Comparison of ENCODE assay signal across 19 cellular contexts in genomic region chr1:184567016-184567415, GRCh38.
DNase-seq lines count a peak whose midpoint lies in the region; ATAC-seq and TF ChIP-seq lines count a peak whose summit lies in the region.
"Had no signal": no experiment of that assay in that cellular context is flagged by ENCODE, and none has a peak within 500 bp of the region (broad histone marks: within the 10 kb centered on the region; RNA-seq: fewer than 3 reads in every experiment).

No MANE protein-coding gene starts in this region.

- no peak overlapping the region for H3K4me3 ChIP-seq in BLaER1

- no peaks in the 10 kb centered on the region for H3K27me3 ChIP-seq in BLaER1

- DNase-seq in HFFc6, result peak; percentile 20
- peak; percentile 57 for DNase-seq in RPMI7951 (ENCODE audit: low read depth)
- peak; percentile 6 for DNase-seq in kidney tubule cell (ENCODE audit: low spot score)
- no peak for DNase-seq in activated T-cell treated with anti-CD3 and anti-CD28 coated beads, Interleukin-2, amount 50 U/mL, for 72 hours
- no peak for DNase-seq in superior temporal gyrus (ENCODE audit: extremely low spot score)
- DNase-seq in stimulated activated effector memory CD8-positive, alpha-beta T cell treated with anti-CD3 and anti-CD28 coated beads, Interleukin-12 subunit alpha, Interleukin-12 subunit beta, amount 100 ng/mL, for 72 hours (ENCODE audit: low spot score in 2 of 2), result no peak
- DNase-seq: 8988T; Caco-2; CD4-positive, CD25-positive, alpha-beta regulatory T cell; NCI-H1105 treated with DMSO at 0.1 percent for 48 hours; NCI-H1694; NCI-H2081 treated with DMSO at 0.1 percent for 48 hours; NCI-H446 treated with DMSO at 0.1 percent for 48 hours; NCI-H748 treated with DMSO at 0.1 percent for 48 hours; SHP77 treated with DMSO at 0.1 percent for 48 hours had no signal

- no peaks in the 10 kb centered on the region for H3K36me3 ChIP-seq in BLaER1

- H3K9me3 Mint-ChIP-seq in HFFc6, result no peaks in the 10 kb centered on the region
- no peaks in the 10 kb centered on the region for H3K9me3 Mint-ChIP-seq in activated T-cell treated with anti-CD3 and anti-CD28 coated beads, Interleukin-2, amount 50 U/mL, for 72 hours
- H3K9me3 Mint-ChIP-seq in stimulated activated effector memory CD8-positive, alpha-beta T cell treated with anti-CD3 and anti-CD28 coated beads, Interleukin-12 subunit alpha, Interleukin-12 subunit beta, amount 100 ng/mL, for 72 hours, result no peaks in the 10 kb centered on the region

- H3K9ac ChIP-seq in BLaER1, result no peak overlapping the region

- H3K4me1 ChIP-seq in BLaER1, result peaks cover 9% of the 10 kb centered on the region
- H3K4me1 ChIP-seq: Caco-2 had no signal

- no peak overlapping the region for H3K27ac Mint-ChIP-seq in HFFc6
- no peak overlapping the region for H3K27ac Mint-ChIP-seq in activated T-cell treated with anti-CD3 and anti-CD28 coated beads, Interleukin-2, amount 50 U/mL, for 72 hours
- no peak overlapping the region for H3K27ac Mint-ChIP-seq in stimulated activated effector memory CD8-positive, alpha-beta T cell treated with anti-CD3 and anti-CD28 coated beads, Interleukin-12 subunit alpha, Interleukin-12 subunit beta, amount 100 ng/mL, for 72 hours
- H3K27ac Mint-ChIP-seq: CD4-positive, CD25-positive, alpha-beta regulatory T cell; IgD-negative memory B cell had no signal

- peak overlapping the region; percentile 48 for H3K4me2 ChIP-seq in BLaER1

- peaks cover 3% of the 10 kb centered on the region for H3K27me3 Mint-ChIP-seq in HFFc6 (ENCODE audit: insufficient read depth)
- peaks cover 13% of the 10 kb centered on the region for H3K27me3 Mint-ChIP-seq in activated T-cell treated with anti-CD3 and anti-CD28 coated beads, Interleukin-2, amount 50 U/mL, for 72 hours (ENCODE audit: low read depth)

- no peak for TF ChIP-seq CTCF in HFFc6 (IDR thresholded peaks at IDR 0.05)

- no peak overlapping the region for H3K27ac ChIP-seq in BLaER1
- H3K27ac ChIP-seq: HL-60 had no signal

- H3K4me3 Mint-ChIP-seq in HFFc6, result no peak overlapping the region
- H3K4me3 Mint-ChIP-seq in activated T-cell treated with anti-CD3 and anti-CD28 coated beads, Interleukin-2, amount 50 U/mL, for 72 hours, result no peak overlapping the region
- no peak overlapping the region for H3K4me3 Mint-ChIP-seq in stimulated activated effector memory CD8-positive, alpha-beta T cell treated with anti-CD3 and anti-CD28 coated beads, Interleukin-12 subunit alpha, Interleukin-12 subunit beta, amount 100 ng/mL, for 72 hours
- H3K4me3 Mint-ChIP-seq: CD4-positive, CD25-positive, alpha-beta regulatory T cell; IgD-negative memory B cell had no signal

- no peaks in the 10 kb centered on the region for H3K9me3 ChIP-seq in BLaER1
- H3K9me3 ChIP-seq: Caco-2 had no signal

- peaks cover 20% of the 10 kb centered on the region for H3K4me1 Mint-ChIP-seq in HFFc6 (ENCODE audit: low read depth)
- H3K4me1 Mint-ChIP-seq in activated T-cell treated with anti-CD3 and anti-CD28 coated beads, Interleukin-2, amount 50 U/mL, for 72 hours (ENCODE audit: low read depth), result no peaks in the 10 kb centered on the region
- H3K4me1 Mint-ChIP-seq in stimulated activated effector memory CD8-positive, alpha-beta T cell treated with anti-CD3 and anti-CD28 coated beads, Interleukin-12 subunit alpha, Interleukin-12 subunit beta, amount 100 ng/mL, for 72 hours, result no peaks in the 10 kb centered on the region
- H3K4me1 Mint-ChIP-seq: CD4-positive, CD25-positive, alpha-beta regulatory T cell; IgD-negative memory B cell had no signal

- H4K20me1 ChIP-seq in BLaER1, result no peaks in the 10 kb centered on the region

- H3K36me3 Mint-ChIP-seq in HFFc6 (ENCODE audit: low read depth), result no peaks in the 10 kb centered on the region
- H3K36me3 Mint-ChIP-seq in activated T-cell treated with anti-CD3 and anti-CD28 coated beads, Interleukin-2, amount 50 U/mL, for 72 hours (ENCODE audit: insufficient read depth in 2 of 2), result no peaks in the 10 kb centered on the region
- no peaks in the 10 kb centered on the region for H3K36me3 Mint-ChIP-seq in stimulated activated effector memory CD8-positive, alpha-beta T cell treated with anti-CD3 and anti-CD28 coated beads, Interleukin-12 subunit alpha, Interleukin-12 subunit beta, amount 100 ng/mL, for 72 hours
- H3K36me3 Mint-ChIP-seq: CD4-positive, CD25-positive, alpha-beta regulatory T cell; IgD-negative memory B cell had no signal

- no peak for ATAC-seq in activated T-cell treated with anti-CD3 and anti-CD28 coated beads, Interleukin-2, amount 50 U/mL, for 72 hours (replicated peaks in 1 of 2)
- no peak for ATAC-seq in HG03139 (IDR thresholded peaks at IDR 0.05; ENCODE audit: unreplicated experiment)
- no peak for ATAC-seq in stimulated activated effector memory CD8-positive, alpha-beta T cell treated with anti-CD3 and anti-CD28 coated beads, Interleukin-12 subunit alpha, Interleukin-12 subunit beta, amount 100 ng/mL, for 72 hours

Comparison
In these comparisons a context has a peak if more than half of its experiments do, and no peak if none do; other contexts are left out.
1. DNase-seq: peak in HFFc6 (single experiment), RPMI7951 (single experiment) and kidney tubule cell (single experiment); none in activated T-cell treated with anti-CD3 and anti-CD28 coated beads, Interleukin-2, amount 50 U/mL, for 72 hours (0 of 2), superior temporal gyrus (single experiment) and stimulated activated effector memory CD8-positive, alpha-beta T cell treated with anti-CD3 and anti-CD28 coated beads, Interleukin-12 subunit alpha, Interleukin-12 subunit beta, amount 100 ng/mL, for 72 hours (0 of 2).